ENCODE assay signal across 32 cellular contexts in the genomic region with DNA sequence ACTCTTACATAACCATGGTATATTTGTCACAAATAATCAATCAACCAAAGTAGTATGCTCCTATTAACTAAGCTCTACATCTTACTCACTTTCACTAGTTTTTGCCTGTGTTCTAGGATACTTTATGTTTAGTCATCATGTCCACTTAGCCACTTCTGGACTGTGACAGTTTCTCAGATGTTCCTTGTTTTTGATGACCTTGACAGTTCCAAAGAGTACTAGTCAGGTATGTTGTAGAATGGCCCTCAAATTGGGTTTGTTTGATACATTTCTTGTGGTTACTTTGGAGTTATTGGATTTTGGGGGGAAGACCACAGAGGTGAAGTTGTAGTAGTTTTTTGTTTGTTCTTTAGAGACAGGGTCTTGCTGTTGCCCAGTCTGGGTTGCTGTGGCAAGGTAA. TPM values are rescaled to one million over a fixed set of nuclear protein-coding genes. Genes with fewer than 3 reads are reported as not detected.
DNase-seq lines count a peak whose midpoint lies in the region; ATAC-seq, FAIRE-seq and TF ChIP-seq lines count a peak whose summit lies in the region.
"Had no signal": no experiment of that assay in that cellular context is flagged by ENCODE, and none has a peak within 500 bp of the region (broad histone marks: within the 10 kb centered on the region; RNA-seq: fewer than 3 reads in every experiment).

No MANE protein-coding gene starts in this region.

- H3K9me3 ChIP-seq in HepG2 (ENCODE audit: low read length): no peaks in the 10 kb centered on the region
- H3K9me3 ChIP-seq in right lobe of liver: no peaks in the 10 kb centered on the region
- H3K9me3 ChIP-seq in A549: no peaks in the 10 kb centered on the region
- H3K9me3 ChIP-seq in K562 (replicated peaks; ENCODE audit: control insufficient read depth, insufficient read depth, low read depth, low read length): no peaks in the 10 kb centered on the region
- H3K9me3 ChIP-seq: BE2C; BLaER1; BLaER1 treated with 17β-estradiol and CSF1 and Interleukin-3, amounts not matched to agents 10 nM and 100 nM; Caco-2 had no signal

- in situ Hi-C loops in HepG2 (cut with HindIII; ENCODE audit: extremely low pct_ligation_motif_present, low pct_unique_long_range_greater_than_20kb): no loop called here
- in situ Hi-C loops in K562 (cut with MboI): no loop called here

- H2AFZ ChIP-seq in HepG2 (ENCODE audit: low read length) (no peak overlapping the region), K562 (ENCODE audit: low read depth, low read length) (no peak overlapping the region)

- CTCF ChIA-PET in HepG2 (lab: Yijun Ruan, JAX; ENCODE audit: low intra/inter-chr PET ratio, low total read pairs): no interaction called here
- CTCF ChIA-PET in A549 (lab: Yijun Ruan, JAX): no interaction called here
- CTCF ChIA-PET in K562 (lab: Yijun Ruan, JAX; ENCODE audit: low intra/inter-chr PET ratio): no interaction called here

- no peak overlapping the region for H3K4me2 ChIP-seq in HepG2 (ENCODE audit: low read depth, low read length)
- H3K4me2 ChIP-seq in A549: no peak overlapping the region
- no peak overlapping the region for H3K4me2 ChIP-seq in K562 (ENCODE audit: insufficient read depth, low read length)
- H3K4me2 ChIP-seq: BLaER1; BLaER1 treated with 17β-estradiol and CSF1 and Interleukin-3, amounts not matched to agents 10 nM and 100 nM had no signal

- H3K4me1 ChIP-seq in HepG2 (ENCODE audit: insufficient read depth, low read length) (no peaks in the 10 kb centered on the region), right lobe of liver (no peaks in the 10 kb centered on the region), A549 (no peaks in the 10 kb centered on the region), K562 (replicated peaks in 1 of 2; ENCODE audit: control insufficient read depth in 2 of 2, insufficient read depth in 2 of 2, low read length in 2 of 2) (no peaks in the 10 kb centered on the region)
- H3K4me1 ChIP-seq: BE2C; BLaER1; BLaER1 treated with 17β-estradiol and CSF1 and Interleukin-3, amounts not matched to agents 10 nM and 100 nM; Caco-2 had no signal

- H3K36me3 ChIP-seq in HepG2 (replicated peaks in 1 of 2; ENCODE audit: control insufficient read depth in 1 of 2, insufficient read depth in 2 of 2, low read length in 2 of 2) (peaks cover 14 to 72% of the 10 kb centered on the region in 2 experiments), right lobe of liver (no peaks in the 10 kb centered on the region), K562 (ENCODE audit: control insufficient read depth, insufficient read depth, low read length) (peaks cover 99% of the 10 kb centered on the region)
- H3K36me3 ChIP-seq: BE2C had no signal

- TF ChIP-seq CTCF in HepG2 (CRISPR knock-in tag; IDR thresholded peaks at IDR 0.05): no peak
- TF ChIP-seq CTCF in right lobe of liver (IDR thresholded peaks at IDR 0.05): no peak
- TF ChIP-seq CTCF in A549 (IDR thresholded peaks at IDR 0.05): no peak
- TF ChIP-seq CTCF in K562 (IDR thresholded peaks at IDR 0.05 in 2 of 3, conservative IDR thresholded peaks at IDR 0.05 in 1 of 3; ENCODE audit: insufficient read depth in 2 of 3, low read depth in 1 of 3, low read length in 3 of 3): no peak

- H4K20me1 ChIP-seq in HepG2 (ENCODE audit: insufficient read depth, low read length): no peaks in the 10 kb centered on the region
- H4K20me1 ChIP-seq in K562 (replicated peaks; ENCODE audit: control insufficient read depth, insufficient read depth, low read length): no peaks in the 10 kb centered on the region
- H4K20me1 ChIP-seq: BLaER1 treated with 17β-estradiol and CSF1 and Interleukin-3, amounts not matched to agents 10 nM and 100 nM had no signal

- FAIRE-seq in HepG2 (lab: Jason Lieb, UNC) (no peak), A549 (lab: Jason Lieb, UNC) (no peak), K562 (lab: Jason Lieb, UNC) (no peak)
- FAIRE-seq: A204.1, D721Med had no signal

- BruUV-seq in HepG2 (replicated peaks; lab: Mats Ljungman, UMichigan) (no TSS peak), K562 (replicated peaks; lab: Mats Ljungman, UMichigan) (no TSS peak)

- peaks cover 4% of the 10 kb centered on the region for H3K79me2 ChIP-seq in HepG2 (ENCODE audit: insufficient read depth, low read length)
- H3K79me2 ChIP-seq in K562 (ENCODE audit: control insufficient read depth, insufficient read depth, low read length): peaks cover 31% of the 10 kb centered on the region

- H3K9ac ChIP-seq in HepG2 (ENCODE audit: insufficient read depth, low read depth, low read length) (no peak overlapping the region), K562 (ENCODE audit: insufficient read depth in 1 of 2, low read depth in 2 of 2, low read length in 2 of 2) (no peak overlapping the region)
- H3K9ac ChIP-seq: BLaER1; BLaER1 treated with 17β-estradiol and CSF1 and Interleukin-3, amounts not matched to agents 10 nM and 100 nM had no signal

- no peak for TF ChIP-seq RAD21 in HepG2 (CRISPR knock-in tag; IDR thresholded peaks at IDR 0.05)
- no peak for TF ChIP-seq RAD21 in A549 (conservative IDR thresholded peaks at IDR 0.05 in 1 of 2, IDR thresholded peaks at IDR 0.05 in 1 of 2)
- no peak for TF ChIP-seq RAD21 in K562 (CRISPR knock-in tag; conservative IDR thresholded peaks at IDR 0.05 in 1 of 2, IDR thresholded peaks at IDR 0.05 in 1 of 2)

- TF ChIP-seq POLR2A in HepG2 (IDR thresholded peaks at IDR 0.05; ENCODE audit: insufficient read depth in 1 of 2, low read depth in 2 of 2, low read length in 2 of 2): no peak
- TF ChIP-seq POLR2A in right lobe of liver (IDR thresholded peaks at IDR 0.05): no peak
- no peak for TF ChIP-seq POLR2A in A549 (IDR thresholded peaks at IDR 0.05; ENCODE audit: low read length)
- TF ChIP-seq POLR2A in K562 (conservative IDR thresholded peaks at IDR 0.05): 0 out of 2 replicates have a peak, but pooled peaks have one; percentile 20

- ATAC-seq in HepG2: no peak
- no peak for ATAC-seq in right lobe of liver
- no peak for ATAC-seq in A549
- no peak for ATAC-seq in K562
- ATAC-seq in GM21529 (IDR thresholded peaks at IDR 0.05; ENCODE audit: unreplicated experiment): no peak
- no peak for ATAC-seq in HG02870 (IDR thresholded peaks at IDR 0.05; ENCODE audit: unreplicated experiment)
- ATAC-seq: CD8-positive, alpha-beta T cell had no signal

- no peak overlapping the region for H3K27ac ChIP-seq in HepG2 (ENCODE audit: extremely low read length, insufficient read depth, low read length)
- no peak overlapping the region for H3K27ac ChIP-seq in right lobe of liver
- no peak overlapping the region for H3K27ac ChIP-seq in A549
- H3K27ac ChIP-seq in K562 (ENCODE audit: extremely low read depth, low read depth, low read length): no peak overlapping the region
- H3K27ac ChIP-seq: 22Rv1; BLaER1; BLaER1 treated with 17β-estradiol and CSF1 and Interleukin-3, amounts not matched to agents 10 nM and 100 nM; C4-2B had no signal

- POLR2A ChIA-PET in HepG2 (lab: Yijun Ruan, JAX) (no interaction called here), A549 (lab: Yijun Ruan, JAX) (no interaction called here), K562 (lab: Yijun Ruan, JAX) (no interaction called here)

- DNase-seq in HepG2 (ENCODE audit: low spot score) (no peak), right lobe of liver (no peak), A549 (ENCODE audit: low read depth in 1 of 2, low spot score in 1 of 2) (no peak), K562 (ENCODE audit: extremely low read depth in 1 of 4, low spot score in 3 of 4) (no peak)
- DNase-seq: 8988T; ACHN; AML-193; BE2C; C1 segment of cervical spinal cord; Caco-2; Calu3; CD4-positive, alpha-beta memory T cell; CD4-positive, alpha-beta T cell; CD4-positive, CD25-positive, alpha-beta regulatory T cell; CD8-positive, alpha-beta memory T cell; CD8-positive, alpha-beta T cell; COR-L47; DMS 273 treated with DMSO at 0.1 percent for 48 hours; DMS153; DMS53; DMS79; DMS79 treated with DMSO at 0.1 percent for 48 hours; DND-41; EL had no signal

- intact Hi-C loops in HepG2 (cut with micrococcal nuclease; ENCODE audit: unreplicated experiment): no loop called here
- intact Hi-C loops in right lobe of liver (cut with DNase I): no loop called here
- intact Hi-C loops in K562 (cut with micrococcal nuclease): no loop called here

- TF ChIP-seq EP300 in HepG2 (IDR thresholded peaks at IDR 0.05; ENCODE audit: low read depth in 2 of 2, low read length in 2 of 2) (no peak), HepG2 (CRISPR knock-in tag; IDR thresholded peaks at IDR 0.05; ENCODE audit: borderline replicate concordance) (no peak), A549 (IDR thresholded peaks at IDR 0.05) (no peak), K562 (IDR thresholded peaks at IDR 0.05; ENCODE audit: low read length) (no peak)

- peaks cover 2% of the 10 kb centered on the region for H3K9me1 ChIP-seq in K562 (ENCODE audit: control insufficient read depth, insufficient read depth, low read length)

- H3K4me3 ChIP-seq in HepG2 (replicated peaks in 1 of 3; ENCODE audit: insufficient read depth in 1 of 3, low read depth in 2 of 3, low read length in 3 of 3) (no peak overlapping the region), right lobe of liver (no peak overlapping the region), A549 (no peak overlapping the region), K562 (no peak overlapping the region)
- H3K4me3 ChIP-seq: BLaER1; BLaER1 treated with 17β-estradiol and CSF1 and Interleukin-3, amounts not matched to agents 10 nM and 100 nM had no signal

- no peaks in the 10 kb centered on the region for H3K27me3 ChIP-seq in HepG2 (ENCODE audit: control insufficient read depth in 1 of 2, insufficient read depth in 2 of 2, low read length in 2 of 2)
- no peaks in the 10 kb centered on the region for H3K27me3 ChIP-seq in right lobe of liver
- H3K27me3 ChIP-seq in K562 (ENCODE audit: control insufficient read depth in 2 of 2, insufficient read depth in 2 of 2, low read length in 2 of 2): no peaks in the 10 kb centered on the region
- H3K27me3 ChIP-seq: BE2C; BLaER1; BLaER1 treated with 17β-estradiol and CSF1 and Interleukin-3, amounts not matched to agents 10 nM and 100 nM had no signal

RNA-seq across cellular contexts. Expression of gene BUB1, which starts 35.5 kb away (rescaled TPM):
- total RNA-seq in HepG2 (2016; rRNA removed; fragmentation: Illumina TruSeq; extraction: Trizol): 52.6 and 84.1 TPM in 2 replicates
- total RNA-seq in HepG2 (2016; cell fraction: cytosol; rRNA removed; fragmentation: Illumina TruSeq; extraction: Trizol; ENCODE audit: low read depth): 14.4 and 21.2 TPM in 2 replicates
- 53.4 and 80.3 TPM in 2 replicates for total RNA-seq in HepG2 (2016; cell fraction: insoluble cytoplasmic fraction; rRNA removed; fragmentation: Illumina TruSeq; extraction: Trizol)
- 21.2 and 25.6 TPM in 2 replicates for total RNA-seq in HepG2 (2016; cell fraction: membrane; rRNA removed; fragmentation: Illumina TruSeq; extraction: Trizol)
- 62.6 and 67.1 TPM in 2 replicates for total RNA-seq in HepG2 (2016; cell fraction: nucleus; rRNA removed; fragmentation: Illumina TruSeq; extraction: Trizol)
- 15.2 and 27.8 TPM in 2 replicates for polyA plus RNA-seq in HepG2 (2011; rRNA removed)
- polyA plus RNA-seq in HepG2 (2011; cell fraction: cytosol; rRNA removed): 12.7 and 14.5 TPM in 2 replicates
- polyA plus RNA-seq in HepG2 (2011; cell fraction: nucleus; rRNA removed): 11.0 and 14.9 TPM in 2 replicates
- 12.0 and 29.8 TPM in 2 replicates for polyA plus RNA-seq in HepG2 (2012)
- 6.3 and 8.5 TPM in 2 replicates for polyA plus RNA-seq in HepG2 (2016; cell fraction: cytosol; fragmentation: Illumina TruSeq; extraction: Trizol; ENCODE audit: low read depth)
- polyA plus RNA-seq in HepG2 (2016; cell fraction: insoluble cytoplasmic fraction; fragmentation: Illumina TruSeq; extraction: Trizol; ENCODE audit: low read depth): 66.9 and 69.6 TPM in 2 replicates
- polyA plus RNA-seq in HepG2 (2016; cell fraction: membrane; fragmentation: Illumina TruSeq; extraction: Trizol; ENCODE audit: low read depth): 8.4 and 12.9 TPM in 2 replicates
- 38.8 and 40.6 TPM in 2 replicates for polyA plus RNA-seq in HepG2 (2016; cell fraction: nucleus; fragmentation: Illumina TruSeq; extraction: Trizol; ENCODE audit: insufficient read depth, low read depth)
- 37.0 and 58.7 TPM in 2 replicates for polyA minus RNA-seq in HepG2 (2011; rRNA and poly(A)+ RNA removed; ENCODE audit: low replicate concordance)
- polyA minus RNA-seq in HepG2 (2011; cell fraction: cytosol; rRNA and poly(A)+ RNA removed): 18.4 and 31.0 TPM in 2 replicates
- polyA minus RNA-seq in HepG2 (2011; cell fraction: nucleus; rRNA and poly(A)+ RNA removed): 74.3 and 94.2 TPM in 2 replicates
- 1 to 10 TPM in 3 of 6 experiments, under 1 TPM in 3; 0.33 to 3.3 (median 1.4) TPM for total RNA-seq in right lobe of liver
- 54.5 and 65.5 TPM in 2 replicates for polyA plus RNA-seq in A549 (2011; rRNA removed)
- polyA plus RNA-seq in A549 (2012; cell fraction: cytosol; rRNA removed): 21.3 and 23.4 TPM in 2 replicates
- 28.2 and 38.4 TPM in 2 replicates for polyA plus RNA-seq in A549 (2012; cell fraction: nucleus; rRNA removed)
- 36.9 to 44.0 TPM (median 38.2 TPM) in 3 replicates for polyA plus RNA-seq in A549 (2017; fragmentation: RNase III; extraction: RNeasy Plus Mini Kit Qiagen cat#74134 plus additional on column Dnase treatment)
- 42.5 and 47.1 TPM in 2 replicates for polyA minus RNA-seq in A549 (2011; rRNA and poly(A)+ RNA removed)
- 202 and 532 TPM in 2 replicates for total RNA-seq in K562 (2011; cell fraction: chromatin; rRNA removed; ENCODE audit: low replicate concordance)
- total RNA-seq in K562 (2011; cell fraction: nucleolus; rRNA removed): 140 and 174 TPM in 2 replicates
- 320 and 382 TPM in 2 replicates for total RNA-seq in K562 (2011; cell fraction: nucleoplasm; rRNA removed)
- 82.7 and 86.1 TPM in 2 replicates for total RNA-seq in K562 (2014; rRNA removed)
- 139 and 151 TPM in 2 replicates for total RNA-seq in K562 (2014; rRNA removed; fragmentation: Illumina TruSeq; extraction: Trizol)
- total RNA-seq in K562 (2015; rRNA removed; fragmentation: Illumina TruSeq; extraction: Trizol): 133 and 147 TPM in 2 replicates
- 88.8 and 93.0 TPM in 2 replicates for total RNA-seq in K562 (2021)
- polyA plus RNA-seq in K562 (2011; rRNA removed): 188 and 247 TPM in 2 replicates
- polyA plus RNA-seq in K562 (2011; cell fraction: cytosol; rRNA removed): 61.6 and 97.3 TPM in 2 replicates
- 99.5 and 147 TPM in 2 replicates for polyA plus RNA-seq in K562 (2011; cell fraction: nucleus; rRNA removed)
- 53.5 and 75.2 TPM in 2 replicates for polyA plus RNA-seq in K562 (2012)
- polyA plus RNA-seq in K562 (2014; fragmentation: Illumina TruSeq; extraction: Trizol): 101 and 119 TPM in 2 replicates
- 100 to 1,000 TPM in 1 of 2 experiments, 10 to 100 TPM in 1; 73.4 to 118 TPM for polyA plus RNA-seq in K562 (2014; fragmentation: Nextera tagmentation; extraction: Ambion mirVana)
- polyA plus RNA-seq in K562 (2014; rRNA removed): 85.3 and 92.0 TPM in 2 replicates
- polyA minus RNA-seq in K562 (2011; rRNA and poly(A)+ RNA removed): 322 and 339 TPM in 2 replicates
- polyA minus RNA-seq in K562 (2011; cell fraction: cytosol; rRNA and poly(A)+ RNA removed): 116 and 125 TPM in 2 replicates
- polyA minus RNA-seq in K562 (2011; cell fraction: nucleus; rRNA and poly(A)+ RNA removed): 137 and 229 TPM in 2 replicates

Comparison
In these comparisons a context has a peak if more than half of its experiments do, and no peak if none do; other contexts are left out.
1. Of the 241 proteins assayed by ChIP-seq in both HepG2 and K562: peak only in HepG2: MAFF and MAFK; only in K562: POLR2A; in both: none; in neither: 238.